11 cellular contexts compared by ENCODE assay signal in genomic region chr1:225780609-225781008, GRCh38. TPM values are rescaled to one million over a fixed set of nuclear protein-coding genes. Genes with fewer than 3 reads are reported as not detected.
DNase-seq lines count a peak whose midpoint lies in the region; ATAC-seq, FAIRE-seq and TF ChIP-seq lines count a peak whose summit lies in the region.
"Had no signal": no experiment of that assay in that cellular context is flagged by ENCODE, and none has a peak within 500 bp of the region (broad histone marks: within the 10 kb centered on the region; RNA-seq: fewer than 3 reads in every experiment).

No MANE protein-coding gene starts in this region.

- no peak for ATAC-seq in CD8-positive, alpha-beta T cell
- ATAC-seq in GM12878 (no peak), HG02678 (IDR thresholded peaks at IDR 0.05; ENCODE audit: unreplicated experiment) (no peak), HG02610 (IDR thresholded peaks at IDR 0.05; ENCODE audit: unreplicated experiment) (no peak)
- ATAC-seq: foreskin keratinocyte had no signal

- peaks cover 49% of the 10 kb centered on the region for H3K36me3 Mint-ChIP-seq in CD8-positive, alpha-beta T cell
- H3K36me3 Mint-ChIP-seq in neural crest cell (ENCODE audit: low read depth) = peaks cover 6% of the 10 kb centered on the region

- no TSS peak for BruUV-seq in GM12878 (replicated peaks; lab: Mats Ljungman, UMichigan)

- peaks cover 47% of the 10 kb centered on the region for H3K4me1 Mint-ChIP-seq in CD8-positive, alpha-beta T cell (ENCODE audit: low read depth)
- H3K4me1 Mint-ChIP-seq in neural crest cell = peaks cover 36% of the 10 kb centered on the region

- in situ Hi-C loops in GM12878 (cut with MboI) = no loop called here

- H4K20me1 ChIP-seq in GM12878 (ENCODE audit: control insufficient read depth, insufficient read depth) = no peaks in the 10 kb centered on the region; the same call in 1 of the 2 replicates

- intact Hi-C loops in CD8-positive, alpha-beta T cell (cut with DNase I, micrococcal nuclease) = no loop called here
- intact Hi-C loops in GM12878 (cut with micrococcal nuclease; ENCODE audit: unreplicated experiment) = no loop called here
- intact Hi-C loops in stomach (cut with DNase I; ENCODE audit: low total_unique reads) = loop anchor here (10.0 kb wide), 2 partner anchors 84 to 134 kb away; no protein-coding TSS in a partner anchor

- TF ChIP-seq EP300 in GM12878 (IDR thresholded peaks at IDR 0.05; ENCODE audit: borderline replicate concordance in 1 of 2, control insufficient read depth in 1 of 2, low read depth in 2 of 2, low read length in 2 of 2) (no peak), stomach (IDR thresholded peaks at IDR 0.05) (no peak)

- H3K4me2 ChIP-seq in GM12878 (ENCODE audit: control insufficient read depth, insufficient read depth) = peak overlapping the region; percentile 81; the same call in 1 of the 2 replicates

- no peak for TF ChIP-seq CTCF in CD8-positive, alpha-beta T cell (IDR thresholded peaks at IDR 0.05)
- TF ChIP-seq CTCF in HL-60 (IDR thresholded peaks at IDR 0.05; ENCODE audit: insufficient read depth, low read length) (no peak), GM12878 (IDR thresholded peaks at IDR 0.05 in 2 of 3, conservative IDR thresholded peaks at IDR 0.05 in 1 of 3; ENCODE audit: control insufficient read depth in 2 of 3, extremely low read depth in 1 of 3, insufficient read depth in 1 of 3, low read depth in 3 of 3, low read length in 3 of 3) (no peak), neural crest cell (conservative IDR thresholded peaks at IDR 0.05) (no peak), stomach (IDR thresholded peaks at IDR 0.05) (no peak)

- H3K9ac ChIP-seq in GM12878 (ENCODE audit: control insufficient read depth, insufficient read depth, low read length) = no peak overlapping the region

- no peaks in the 10 kb centered on the region for H3K27me3 Mint-ChIP-seq in CD8-positive, alpha-beta T cell (ENCODE audit: low read depth)
- H3K27me3 Mint-ChIP-seq in neural crest cell (ENCODE audit: low read depth) = no peaks in the 10 kb centered on the region

- CTCF ChIA-PET in CD8-positive, alpha-beta T cell (lab: Charles Lee) = interaction anchor here (0.7 kb wide), 1 partner anchor 141 kb away, joined by 3 read pairs; no protein-coding TSS in a partner anchor
- CTCF ChIA-PET in GM12878 (lab: Yijun Ruan, JAX) = interaction anchor here (1.0 to 4.0 kb wide), 3 partner anchors 102 to 207 kb away, joined by 3 to 32 read pairs (median 3); partner anchors contain the start of gene TMEM63A

- peak overlapping the region; percentile 45 for H3K4me3 Mint-ChIP-seq in CD8-positive, alpha-beta T cell
- peak overlapping the region; percentile 77 for H3K4me3 Mint-ChIP-seq in neural crest cell

- peaks cover 65% of the 10 kb centered on the region for H3K4me1 ChIP-seq in CD8-positive, alpha-beta T cell (ENCODE audit: insufficient read depth, low read length)
- H3K4me1 ChIP-seq in GM12878 (ENCODE audit: control insufficient read depth, insufficient read depth, low read length) = no peaks in the 10 kb centered on the region
- peaks cover 17 to 74% (median 53%) of the 10 kb centered on the region in 4 donors for H3K4me1 ChIP-seq in stomach

- no peaks in the 10 kb centered on the region for H3K9me3 Mint-ChIP-seq in CD8-positive, alpha-beta T cell
- no peaks in the 10 kb centered on the region for H3K9me3 Mint-ChIP-seq in neural crest cell

- no peaks in the 10 kb centered on the region for H3K9me3 ChIP-seq in CD8-positive, alpha-beta T cell (ENCODE audit: low read length)
- H3K9me3 ChIP-seq in GM12878 (replicated peaks; ENCODE audit: control insufficient read depth, insufficient read depth, low read length) = no peaks in the 10 kb centered on the region
- no peaks in the 10 kb centered on the region for H3K9me3 ChIP-seq in stomach

- H3K27me3 ChIP-seq in CD8-positive, alpha-beta T cell (ENCODE audit: insufficient read depth, low read length) = no peaks in the 10 kb centered on the region
- H3K27me3 ChIP-seq in HL-60 (ENCODE audit: insufficient read depth, poor library complexity, severe bottlenecking) (no peaks in the 10 kb centered on the region), GM12878 (replicated peaks in 1 of 2; ENCODE audit: control insufficient read depth in 2 of 2, insufficient read depth in 2 of 2, low read length in 1 of 2) (no peaks in the 10 kb centered on the region), stomach (no peaks in the 10 kb centered on the region)
- H3K27me3 ChIP-seq: foreskin keratinocyte had no signal

- no peak for DNase-seq in CD8-positive, alpha-beta T cell
- DNase-seq in HL-60 (ENCODE audit: low read depth in 1 of 2, low spot score in 1 of 2) = peak in 1 of 2 experiments; percentile 20
- DNase-seq in GM12878 (ENCODE audit: low read depth, low spot score) = no peak
- DNase-seq in neural crest cell (ENCODE audit: low read depth, low spot score) = no peak
- no peak for DNase-seq in stomach
- DNase-seq: cerebellar nuclear complex, foreskin keratinocyte, mammary epithelial cell, NCI-H510A had no signal

- no peak for TF ChIP-seq RAD21 in GM12878 (IDR thresholded peaks at IDR 0.05; ENCODE audit: insufficient read depth, low read depth, low read length)

- H3K79me2 ChIP-seq in GM12878 (ENCODE audit: control insufficient read depth, insufficient read depth, low read length) = peaks cover 57% of the 10 kb centered on the region

- FAIRE-seq in GM12878 (lab: Jason Lieb, UNC) = no peak

- H3K27ac Mint-ChIP-seq in CD8-positive, alpha-beta T cell = peak overlapping the region; percentile 42
- H3K27ac Mint-ChIP-seq in neural crest cell (ENCODE audit: unreplicated experiment) = no peak overlapping the region

- POLR2A ChIA-PET in CD8-positive, alpha-beta T cell (lab: Charles Lee) = interaction anchor here (1.7 kb wide), 1 partner anchor 102 kb away, joined by 5 read pairs; the partner anchor contains the start of gene TMEM63A
- POLR2A ChIA-PET in GM12878 (lab: Charles Lee) = interaction anchor here (3.8 kb wide), 1 partner anchor 101 kb away, joined by 30 read pairs; the partner anchor contains the start of gene TMEM63A

- no peak overlapping the region for H3K4me3 ChIP-seq in CD8-positive, alpha-beta T cell (ENCODE audit: low read depth, low read length)
- H3K4me3 ChIP-seq in HL-60 (replicated peaks; ENCODE audit: insufficient read depth, low read length) = no peak overlapping the region
- H3K4me3 ChIP-seq in GM12878 = no peak overlapping the region
- H3K4me3 ChIP-seq in stomach = peak overlapping the region in 1 of 4 donors; percentile 70

- RAD21 ChIA-PET in GM12878 (lab: Charles Lee; ENCODE audit: unreplicated experiment) = interaction anchor here (1.5 kb wide), 1 partner anchor 13 kb away, joined by 3 read pairs; no protein-coding TSS in a partner anchor

- no peak overlapping the region for H3K27ac ChIP-seq in CD8-positive, alpha-beta T cell (ENCODE audit: low read depth, low read length)
- peak overlapping the region; percentile 32 for H3K27ac ChIP-seq in HL-60 (replicated peaks)
- H3K27ac ChIP-seq in GM12878 (ENCODE audit: control insufficient read depth, insufficient read depth) = no peak overlapping the region
- H3K27ac ChIP-seq in stomach = no peak overlapping the region
- H3K27ac ChIP-seq: foreskin keratinocyte had no signal

- WGBS in GM12878 (ENCODE audit: insufficient coverage, insufficient replicate concordance, low lambda C conversion rate, missing lambda C conversion rate) = 100% methylated on average over 1 of the region's 1 CpG
- WGBS in stomach, 5 donors = 93 to 100% (median 95%) methylated on average over 1 of the region's 1 CpG

- no peak for TF ChIP-seq POLR2A in GM12878 (IDR thresholded peaks at IDR 0.05; ENCODE audit: low read depth, low read length)
- no peak for TF ChIP-seq POLR2A in stomach (IDR thresholded peaks at IDR 0.05)

- no peaks in the 10 kb centered on the region for H3K36me3 ChIP-seq in CD8-positive, alpha-beta T cell (ENCODE audit: insufficient read depth, low read length)
- peaks cover 2 to 14% of the 10 kb centered on the region in 2 experiments for H3K36me3 ChIP-seq in GM12878 (ENCODE audit: control insufficient read depth in 2 of 2, insufficient read depth in 2 of 2, low read length in 1 of 2)
- H3K36me3 ChIP-seq in stomach = peaks cover 12 to 33% (median 27%) of the 10 kb centered on the region in 4 donors

- no peak overlapping the region for H2AFZ ChIP-seq in GM12878 (ENCODE audit: control insufficient read depth, low read depth, low read length)

- SMC1A ChIA-PET in GM12878 (lab: Charles Lee; ENCODE audit: uncharacterized antibody, unreplicated experiment) = interaction anchor here (0.6 kb wide), 1 partner anchor 218 kb away, joined by 3 read pairs; no protein-coding TSS in a partner anchor

RNA-seq across cellular contexts. Expression of gene SRP9, which starts 3.0 kb away (rescaled TPM):
- 10 to 100 TPM; 55.2 to 57.7 TPM for total RNA-seq in CD8-positive, alpha-beta T cell
- 92.8 and 142 TPM in 2 replicates for total RNA-seq in GM12878 (2013; cell fraction: nucleolus; rRNA removed)
- 250 and 316 TPM in 2 replicates for total RNA-seq in GM12878 (2014; rRNA removed)
- 367 and 372 TPM in 2 replicates for total RNA-seq in GM12878 (2014; rRNA removed; fragmentation: Illumina TruSeq; extraction: Trizol)
- total RNA-seq in GM12878 (2021) = 248 and 256 TPM in 2 replicates
- polyA plus RNA-seq in GM12878 (2011; ENCODE audit: low read depth) = 137 TPM
- 639 and 968 TPM in 2 replicates for polyA plus RNA-seq in GM12878 (2011; rRNA removed)
- polyA plus RNA-seq in GM12878 (2011; cell fraction: cytosol; rRNA removed) = 187 and 288 TPM in 2 replicates
- polyA plus RNA-seq in GM12878 (2011; cell fraction: nucleus; rRNA removed) = 151 and 163 TPM in 2 replicates
- 184 and 213 TPM in 2 replicates for polyA plus RNA-seq in GM12878 (2012)
- polyA plus RNA-seq in GM12878 (2014; fragmentation: Illumina TruSeq; extraction: Trizol) = 389 and 483 TPM in 2 replicates
- 1,000 to 10,000 TPM in 1 of 2 experiments, 100 to 1,000 TPM in 1; 912 to 1,200 TPM for polyA plus RNA-seq in GM12878 (2014; fragmentation: Nextera tagmentation; extraction: Ambion mirVana)
- 221 and 283 TPM in 2 replicates for polyA plus RNA-seq in GM12878 (2014; rRNA removed)
- 100 to 1,000 TPM; 643 to 700 TPM for polyA plus RNA-seq in GM12878 (2016; fragmentation: Nextera tagmentation; extraction: Ambion mirVana)
- 97.0 and 162 TPM in 2 replicates for polyA minus RNA-seq in GM12878 (2011; rRNA and poly(A)+ RNA removed)
- 58.9 and 81.8 TPM in 2 replicates for polyA minus RNA-seq in GM12878 (2011; cell fraction: cytosol; rRNA and poly(A)+ RNA removed)
- 20.8 and 23.2 TPM in 2 replicates for polyA minus RNA-seq in GM12878 (2011; cell fraction: nucleus; rRNA and poly(A)+ RNA removed)
- total RNA-seq in neural crest cell = 480 and 482 TPM in 2 replicates
- 100 to 1,000 TPM in 4 of 5 donors, 10 to 100 TPM in 1; 68.9 to 269 (median 130) TPM for total RNA-seq in stomach
- polyA plus RNA-seq in stomach = 100 to 1,000 TPM; 169 to 289 (median 267) TPM

RNA-seq across cellular contexts. Expression of gene EPHX1, which starts 29.3 kb away (rescaled TPM):
- under 1 TPM; 0.72 to 0.92 TPM for total RNA-seq in CD8-positive, alpha-beta T cell
- total RNA-seq in GM12878 (2013; cell fraction: nucleolus; rRNA removed) = 1.2 and 3.3 TPM in 2 replicates
- 0.73 and 1.0 TPM in 2 replicates for total RNA-seq in GM12878 (2014; rRNA removed)
- 1.0 TPM in 2 replicates for total RNA-seq in GM12878 (2014; rRNA removed; fragmentation: Illumina TruSeq; extraction: Trizol)
- 2.6 and 2.9 TPM in 2 replicates for total RNA-seq in GM12878 (2021)
- 1.4 TPM for polyA plus RNA-seq in GM12878 (2011; ENCODE audit: low read depth)
- polyA plus RNA-seq in GM12878 (2011; rRNA removed) = 0.29 and 0.69 TPM in 2 replicates
- polyA plus RNA-seq in GM12878 (2011; cell fraction: cytosol; rRNA removed) = 0.22 and 0.78 TPM in 2 replicates
- 1.1 and 1.2 TPM in 2 replicates for polyA plus RNA-seq in GM12878 (2011; cell fraction: nucleus; rRNA removed)
- 1.5 and 2.8 TPM in 2 replicates for polyA plus RNA-seq in GM12878 (2012)
- polyA plus RNA-seq in GM12878 (2014; fragmentation: Illumina TruSeq; extraction: Trizol) = 1.4 and 1.6 TPM in 2 replicates
- polyA plus RNA-seq in GM12878 (2014; fragmentation: Nextera tagmentation; extraction: Ambion mirVana) = not detected
- 0.33 and 1.6 TPM in 2 replicates for polyA plus RNA-seq in GM12878 (2014; rRNA removed)
- polyA plus RNA-seq in GM12878 (2016; fragmentation: Nextera tagmentation; extraction: Ambion mirVana) = under 1 TPM; 0.64 to 0.83 TPM
- 0.62 TPM in 1 of 2 replicates, not detected in the other for polyA minus RNA-seq in GM12878 (2011; rRNA and poly(A)+ RNA removed)
- polyA minus RNA-seq in GM12878 (2011; cell fraction: cytosol; rRNA and poly(A)+ RNA removed) = not detected in 2 replicates
- polyA minus RNA-seq in GM12878 (2011; cell fraction: nucleus; rRNA and poly(A)+ RNA removed) = 0.86 and 0.97 TPM in 2 replicates
- 15.4 and 15.8 TPM in 2 replicates for total RNA-seq in neural crest cell
- total RNA-seq in stomach = 10 to 100 TPM; 13.0 to 94.6 (median 42.6) TPM
- polyA plus RNA-seq in stomach = 10 to 100 TPM; 19.9 to 69.6 (median 26.1) TPM
